1 cellular context compared by ENCODE assay signal in genomic region chr22:31230871-31231621, GRCh38.
A peak's percentile ranks its signal among the peaks of the same experiment; 100 is the strongest.
TF ChIP-seq lines count a peak whose summit lies in the region.

No MANE protein-coding gene starts in this region.

TF ChIP-seq in HepG2, 621 proteins besides CTCF, POLR2A, EP300 and RAD21 (continued from another document):
- peak; percentile 77 for TF ChIP-seq FOXP4 (CRISPR knock-in tag; IDR thresholded peaks at IDR 0.05)
- TF ChIP-seq SOX6 (IDR thresholded peaks at IDR 0.05): no peak
- peak; percentile 67; the same call in 1 of the 2 replicates for TF ChIP-seq SOX6 (CRISPR knock-in tag; IDR thresholded peaks at IDR 0.05)
- TF ChIP-seq RARA (CRISPR knock-in tag; IDR thresholded peaks at IDR 0.05): 0 out of 2 replicates have a peak, but pooled peaks have one; percentile 9
- TF ChIP-seq ZNF318 (CRISPR knock-in tag; IDR thresholded peaks at IDR 0.05): no peak
- no peak for TF ChIP-seq YEATS4 (CRISPR knock-in tag; IDR thresholded peaks at IDR 0.05; ENCODE audit: borderline replicate concordance)
- TF ChIP-seq ZFP37 (CRISPR knock-in tag; IDR thresholded peaks at IDR 0.05; ENCODE audit: borderline replicate concordance): no peak
- TF ChIP-seq LBX2 (CRISPR knock-in tag; IDR thresholded peaks at IDR 0.05; ENCODE audit: borderline replicate concordance): no peak
- no peak for TF ChIP-seq HOXA9 (CRISPR knock-in tag; IDR thresholded peaks at IDR 0.05; ENCODE audit: borderline replicate concordance)
- TF ChIP-seq, protein P1, sequence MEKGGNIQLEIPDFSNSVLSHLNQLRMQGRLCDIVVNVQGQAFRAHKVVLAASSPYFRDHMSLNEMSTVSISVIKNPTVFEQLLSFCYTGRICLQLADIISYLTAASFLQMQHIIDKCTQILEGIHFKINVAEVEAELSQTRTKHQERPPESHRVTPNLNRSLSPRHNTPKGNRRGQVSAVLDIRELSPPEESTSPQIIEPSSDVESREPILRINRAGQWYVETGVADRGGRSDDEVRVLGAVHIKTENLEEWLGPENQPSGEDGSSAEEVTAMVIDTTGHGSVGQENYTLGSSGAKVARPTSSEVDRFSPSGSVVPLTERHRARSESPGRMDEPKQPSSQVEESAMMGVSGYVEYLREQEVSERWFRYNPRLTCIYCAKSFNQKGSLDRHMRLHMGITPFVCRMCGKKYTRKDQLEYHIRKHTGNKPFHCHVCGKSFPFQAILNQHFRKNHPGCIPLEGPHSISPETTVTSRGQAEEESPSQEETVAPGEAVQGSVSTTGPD (CRISPR knock-in tag; IDR thresholded peaks at IDR 0.05): no peak
